In genomic region chr14:78355109-78355508, GRCh38 we compare ENCODE assay signal across 21 cellular contexts.
"Had no signal": no experiment of that assay in that cellular context is flagged by ENCODE, and none has a peak within 500 bp of the region (broad histone marks: within the 10 kb centered on the region; RNA-seq: fewer than 3 reads in every experiment).

No MANE protein-coding gene starts in this region.

- H3K27ac ChIP-seq: neutrophil, pancreas, psoas muscle, right lobe of liver, sigmoid colon, stomach, thoracic aorta, thyroid gland, tibial nerve, upper lobe of left lung, vagina had no signal

- H3K36me3 ChIP-seq: neutrophil, pancreas, right lobe of liver, sigmoid colon, stomach, thoracic aorta, thyroid gland, tibial nerve, upper lobe of left lung, vagina had no signal

- H3K4me1 ChIP-seq: pancreas, psoas muscle, right lobe of liver, sigmoid colon, stomach, tibial nerve, upper lobe of left lung, vagina had no signal

- DNase-seq: nephron progenitor cell; pancreas; psoas muscle; right cardiac atrium; right lobe of liver; sigmoid colon; small intestine; stimulated activated CD4-positive, alpha-beta T cell treated with anti-CD3 and anti-CD28 coated beads, Interleukin-15, amount 100 ng/mL, for 24 hours; stimulated activated CD4-positive, alpha-beta T cell treated with anti-CD3 and anti-CD28 coated beads, Interleukin-2, amount 100 ng/mL, for 24 hours; stimulated activated CD4-positive, alpha-beta T cell treated with anti-CD3 and anti-CD28 coated beads, Interleukin-2, amount 100 ng/mL, for 48 hours; stimulated activated CD4-positive, alpha-beta T cell treated with anti-CD3 and anti-CD28 coated beads, Interleukin-4, amount 100 ng/mL, for 24 hours; stimulated activated naive B cell treated with anti-CD40 and anti-IgM and Interleukin-4, amounts not matched to agents 10 μg/mL and 1 μg/mL and 100 μg/mL, for 72 hours; stimulated activated naive CD4-positive, alpha-beta T cell treated with Interleukin-2 at 50 U/mL for 16 hours; stomach; thyroid gland; trophoblast cell; upper lobe of left lung had no signal

- H3K27me3 ChIP-seq: neutrophil, pancreas, right lobe of liver, sigmoid colon, stomach, thyroid gland, tibial nerve, upper lobe of left lung, vagina had no signal

- H3K4me3 ChIP-seq: pancreas, psoas muscle, right lobe of liver, sigmoid colon, stomach, thoracic aorta, thyroid gland, tibial nerve, upper lobe of left lung, vagina had no signal
